ENCODE assay signal across 2 cellular contexts in the genomic region with DNA sequence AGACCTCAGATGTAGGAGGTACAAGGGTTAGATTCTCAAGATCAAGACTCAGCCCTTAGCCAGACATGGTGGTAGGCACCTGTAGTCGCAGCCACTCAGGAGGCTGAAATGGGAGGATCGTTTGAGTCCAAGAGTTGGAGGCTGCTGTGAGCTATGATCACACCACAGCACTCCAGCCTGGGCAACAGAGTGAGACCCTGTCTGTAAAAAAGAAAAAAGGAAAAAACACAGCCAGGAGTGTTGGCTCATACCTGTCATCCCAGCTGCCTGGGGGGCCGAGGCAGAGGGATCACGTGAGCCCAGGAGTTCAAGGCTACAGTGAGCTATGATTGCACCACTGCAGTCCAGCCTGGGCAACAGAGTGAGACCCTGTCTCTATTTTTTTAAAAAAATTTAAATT.
A peak's percentile ranks its signal among the peaks of the same experiment; 100 is the strongest.
TF ChIP-seq lines count a peak whose summit lies in the region.

No MANE protein-coding gene starts in this region.

TF ChIP-seq in HEK293, 187 proteins besides CTCF, POLR2A, EP300 and RAD21 (continued from another document):
- TF ChIP-seq, protein P1, sequence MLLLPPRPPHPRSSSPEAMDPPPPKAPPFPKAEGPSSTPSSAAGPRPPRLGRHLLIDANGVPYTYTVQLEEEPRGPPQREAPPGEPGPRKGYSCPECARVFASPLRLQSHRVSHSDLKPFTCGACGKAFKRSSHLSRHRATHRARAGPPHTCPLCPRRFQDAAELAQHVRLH (tag by site-specific recombination; IDR thresholded peaks at IDR 0.05), result no peak
- TF ChIP-seq MEIS1 (CRISPR knock-in tag; IDR thresholded peaks at IDR 0.05; ENCODE audit: borderline replicate concordance) (no peak), ZNF121 (tag by site-specific recombination; IDR thresholded peaks at IDR 0.05) (peak; percentile 49; the same call in 1 of the 2 replicates)

TF ChIP-seq in K562, 482 proteins besides CTCF, POLR2A, EP300 and RAD21 (continued from another document):
- TF ChIP-seq, protein P2, sequence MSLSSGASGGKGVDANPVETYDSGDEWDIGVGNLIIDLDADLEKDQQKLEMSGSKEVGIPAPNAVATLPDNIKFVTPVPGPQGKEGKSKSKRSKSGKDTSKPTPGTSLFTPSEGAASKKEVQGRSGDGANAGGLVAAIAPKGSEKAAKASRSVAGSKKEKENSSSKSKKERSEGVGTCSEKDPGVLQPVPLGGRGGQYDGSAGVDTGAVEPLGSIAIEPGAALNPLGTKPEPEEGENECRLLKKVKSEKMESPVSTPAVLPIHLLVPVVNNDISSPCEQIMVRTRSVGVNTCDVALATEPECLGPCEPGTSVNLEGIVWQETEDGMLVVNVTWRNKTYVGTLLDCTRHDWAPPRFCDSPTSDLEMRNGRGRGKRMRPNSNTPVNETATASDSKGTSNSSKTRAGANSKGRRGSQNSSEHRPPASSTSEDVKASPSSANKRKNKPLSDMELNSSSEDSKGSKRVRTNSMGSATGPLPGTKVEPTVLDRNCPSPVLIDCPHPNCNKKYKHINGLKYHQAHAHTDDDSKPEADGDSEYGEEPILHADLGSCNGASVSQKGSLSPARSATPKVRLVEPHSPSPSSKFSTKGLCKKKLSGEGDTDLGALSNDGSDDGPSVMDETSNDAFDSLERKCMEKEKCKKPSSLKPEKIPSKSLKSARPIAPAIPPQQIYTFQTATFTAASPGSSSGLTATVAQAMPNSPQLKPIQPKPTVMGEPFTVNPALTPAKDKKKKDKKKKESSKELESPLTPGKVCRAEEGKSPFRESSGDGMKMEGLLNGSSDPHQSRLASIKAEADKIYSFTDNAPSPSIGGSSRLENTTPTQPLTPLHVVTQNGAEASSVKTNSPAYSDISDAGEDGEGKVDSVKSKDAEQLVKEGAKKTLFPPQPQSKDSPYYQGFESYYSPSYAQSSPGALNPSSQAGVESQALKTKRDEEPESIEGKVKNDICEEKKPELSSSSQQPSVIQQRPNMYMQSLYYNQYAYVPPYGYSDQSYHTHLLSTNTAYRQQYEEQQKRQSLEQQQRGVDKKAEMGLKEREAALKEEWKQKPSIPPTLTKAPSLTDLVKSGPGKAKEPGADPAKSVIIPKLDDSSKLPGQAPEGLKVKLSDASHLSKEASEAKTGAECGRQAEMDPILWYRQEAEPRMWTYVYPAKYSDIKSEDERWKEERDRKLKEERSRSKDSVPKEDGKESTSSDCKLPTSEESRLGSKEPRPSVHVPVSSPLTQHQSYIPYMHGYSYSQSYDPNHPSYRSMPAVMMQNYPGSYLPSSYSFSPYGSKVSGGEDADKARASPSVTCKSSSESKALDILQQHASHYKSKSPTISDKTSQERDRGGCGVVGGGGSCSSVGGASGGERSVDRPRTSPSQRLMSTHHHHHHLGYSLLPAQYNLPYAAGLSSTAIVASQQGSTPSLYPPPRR (CRISPR knock-in tag; IDR thresholded peaks at IDR 0.05; ENCODE audit: borderline replicate concordance), result no peak
- TF ChIP-seq ZNF121 (CRISPR knock-in tag; conservative IDR thresholded peaks at IDR 0.05), result peak; percentile 85
TF ChIP-seq in K562: peak in this region for 1.
